ENCODE assay signal across 1 cellular context in the genomic region with DNA sequence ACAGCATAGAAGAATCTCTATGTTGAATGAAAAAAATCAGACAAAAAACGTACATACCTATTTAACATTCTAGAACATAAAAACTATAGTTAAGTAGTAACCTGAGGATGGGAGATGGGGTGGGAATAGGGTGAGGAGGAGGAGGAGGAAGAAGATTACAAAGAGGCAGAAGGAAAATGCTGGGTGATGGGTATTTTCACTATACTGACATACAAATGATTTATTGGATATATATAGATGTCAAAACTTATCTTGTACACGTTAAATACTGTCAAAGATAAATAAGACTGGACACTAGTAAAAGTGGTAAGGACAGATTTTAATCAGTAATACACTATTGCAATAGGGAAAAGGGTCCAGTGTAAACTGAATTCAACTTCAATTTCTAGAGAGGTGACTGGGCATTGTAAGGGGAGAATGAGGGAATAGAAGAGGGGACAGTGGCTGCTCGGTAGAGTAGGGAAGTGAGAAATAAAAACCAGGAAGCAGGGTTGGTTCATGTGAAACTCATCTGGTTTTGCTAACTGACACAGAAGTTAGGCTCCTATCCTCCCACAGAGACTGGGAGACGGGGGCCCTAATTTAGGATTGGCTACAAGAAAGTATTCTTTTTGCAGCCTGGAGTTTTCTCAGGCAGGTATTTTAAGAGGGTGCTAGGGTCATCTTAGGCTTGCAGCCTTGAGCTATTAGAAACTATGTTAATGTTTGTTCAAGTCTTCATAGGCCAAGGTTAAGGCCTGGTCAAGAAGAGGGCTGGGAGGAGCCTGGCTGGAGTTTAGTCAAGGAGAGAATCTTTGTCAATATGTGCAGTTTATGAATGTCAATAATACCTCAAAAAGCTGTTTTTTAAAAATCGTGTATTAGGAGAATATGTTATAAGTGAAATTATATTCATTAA.
TF ChIP-seq lines count a peak whose summit lies in the region.

No MANE protein-coding gene starts in this region.

TF ChIP-seq in HEK293, 187 proteins besides CTCF, POLR2A, EP300 and RAD21 (continued from another document):
- TF ChIP-seq PBX3 (CRISPR knock-in tag; IDR thresholded peaks at IDR 0.05): no peak
- no peak for TF ChIP-seq REPIN1 (tag by site-specific recombination; IDR thresholded peaks at IDR 0.05; ENCODE audit: low read depth)
- no peak for TF ChIP-seq ZNF580 (tag by site-specific recombination; IDR thresholded peaks at IDR 0.05)
TF ChIP-seq in HEK293: peak in this region for 2.
